Comparison of ENCODE assay signal across 9 cellular contexts in genomic region chr19:10544753-10545251, GRCh38. TPM values are rescaled to one million over a fixed set of nuclear protein-coding genes. Genes with fewer than 3 reads are reported as not detected.
DNase-seq lines count a peak whose midpoint lies in the region; ATAC-seq and TF ChIP-seq lines count a peak whose summit lies in the region.
"Had no signal": no experiment of that assay in that cellular context is flagged by ENCODE, and none has a peak within 500 bp of the region (broad histone marks: within the 10 kb centered on the region; RNA-seq: fewer than 3 reads in every experiment).

No MANE protein-coding gene starts in this region.

- no peak overlapping the region for H2AK5ac ChIP-seq in mesenchymal stem cell (ENCODE audit: low read length, severe bottlenecking)

- peaks cover 8% of the 10 kb centered on the region for H3K27me3 Mint-ChIP-seq in brain

- H4K91ac ChIP-seq in mesenchymal stem cell (ENCODE audit: low read length): no peak overlapping the region

- no peak overlapping the region for H2BK5ac ChIP-seq in mesenchymal stem cell (ENCODE audit: low read depth, low read length, poor library complexity, severe bottlenecking)

- H3K27me3 ChIP-seq in cardiac muscle cell (no peaks in the 10 kb centered on the region), mesenchymal stem cell (ENCODE audit: control insufficient read depth in 1 of 2, insufficient read depth in 1 of 2, low read length in 2 of 2) (peaks cover 0 to 8% of the 10 kb centered on the region in 2 experiments), upper lobe of right lung (no peaks in the 10 kb centered on the region)

- ATAC-seq in left cardiac atrium: no peak
- no peak for ATAC-seq in upper lobe of right lung
- no peak for ATAC-seq in GM18520 (IDR thresholded peaks at IDR 0.05; ENCODE audit: unreplicated experiment)

- H3K9me3 ChIP-seq in cardiac muscle cell (ENCODE audit: low read depth): no peaks in the 10 kb centered on the region
- no peaks in the 10 kb centered on the region for H3K9me3 ChIP-seq in mesenchymal stem cell (ENCODE audit: control insufficient read depth, low read length)
- no peaks in the 10 kb centered on the region for H3K9me3 ChIP-seq in upper lobe of right lung

- H3K4me1 Mint-ChIP-seq in brain: peaks cover 10% of the 10 kb centered on the region

- H2BK15ac ChIP-seq in mesenchymal stem cell (ENCODE audit: low read depth, poor library complexity, severe bottlenecking): no peak overlapping the region

- H2AFZ ChIP-seq in mesenchymal stem cell (ENCODE audit: low read depth, low read length): no peak overlapping the region

- H2BK12ac ChIP-seq in mesenchymal stem cell (ENCODE audit: low read length in 2 of 2): no peak overlapping the region

- no peak overlapping the region for H2BK120ac ChIP-seq in mesenchymal stem cell (ENCODE audit: low read depth, low read length)

- H3K9me3 Mint-ChIP-seq in brain: peaks cover 0 to 5% (median 0%) of the 10 kb centered on the region in 5 experiments

- TF ChIP-seq CTCF in cardiac muscle cell (IDR thresholded peaks at IDR 0.05; ENCODE audit: low read depth, low read length) (no peak), brain (conservative IDR thresholded peaks at IDR 0.05) (no peak), upper lobe of right lung (IDR thresholded peaks at IDR 0.05) (no peak)

- peak overlapping the region; percentile 90 for H3K9ac ChIP-seq in mesenchymal stem cell (ENCODE audit: low read length)

- H3K4me2 ChIP-seq in mesenchymal stem cell (ENCODE audit: low read length, poor library complexity, severe bottlenecking): peak overlapping the region; percentile 62

- peaks cover 21% of the 10 kb centered on the region for H3K79me1 ChIP-seq in mesenchymal stem cell (replicated peaks; ENCODE audit: low read length, poor library complexity, severe bottlenecking)

- H3K4me3 ChIP-seq in cardiac muscle cell (peak overlapping the region; percentile 90), mesenchymal stem cell (ENCODE audit: insufficient read depth in 1 of 2, low read depth in 1 of 2, low read length in 2 of 2) (peak overlapping the region in 1 of 2 experiments; percentile 89), upper lobe of right lung (peak overlapping the region; percentile 88)

- no peak overlapping the region for H3K18ac ChIP-seq in mesenchymal stem cell (ENCODE audit: low read depth in 1 of 2, low read length in 2 of 2)

- peak overlapping the region; percentile 52 to 95 (median 87) for H3K27ac Mint-ChIP-seq in brain

- H3K27ac ChIP-seq in cardiac muscle cell: no peak overlapping the region
- H3K27ac ChIP-seq in mesenchymal stem cell (ENCODE audit: low read length, poor library complexity, severe bottlenecking): no peak overlapping the region
- peak overlapping the region; percentile 91 for H3K27ac ChIP-seq in upper lobe of right lung

- WGBS in mesenchymal stem cell: 82% methylated on average over 20 of the region's 23 CpGs

- intact Hi-C loops in left cardiac atrium (cut with DNase I) (no loop called here), upper lobe of right lung (cut with DNase I) (no loop called here)

- H3K14ac ChIP-seq in mesenchymal stem cell (ENCODE audit: low read length in 2 of 2): no peak overlapping the region

- H3K36me3 Mint-ChIP-seq in brain: peaks cover 27% of the 10 kb centered on the region

- H3K4me1 ChIP-seq in cardiac muscle cell (ENCODE audit: low read depth) (peaks cover 4% of the 10 kb centered on the region), mesenchymal stem cell (ENCODE audit: control insufficient read depth, insufficient read depth, low read depth, low read length) (peaks cover 14% of the 10 kb centered on the region), upper lobe of right lung (peaks cover 15% of the 10 kb centered on the region)

- H3K36me3 ChIP-seq in cardiac muscle cell: peaks cover 16% of the 10 kb centered on the region
- H3K36me3 ChIP-seq in mesenchymal stem cell (ENCODE audit: control insufficient read depth in 1 of 2, insufficient read depth in 2 of 2, low read depth in 1 of 2, low read length in 2 of 2): peaks cover 16 to 21% of the 10 kb centered on the region in 2 experiments
- peaks cover 41% of the 10 kb centered on the region for H3K36me3 ChIP-seq in upper lobe of right lung

- H3K23ac ChIP-seq in mesenchymal stem cell (ENCODE audit: low read length in 2 of 2): no peak overlapping the region

- DNase-seq in cardiac muscle cell (ENCODE audit: low read depth in 1 of 2, low spot score in 1 of 2) (no peak), left cardiac atrium (no peak), mesenchymal stem cell (no peak), upper lobe of right lung (no peak), SKM-1 treated with dmso at 0.1 percent for 144 hours (lab: John Stamatoyannopoulos, UW; ENCODE audit: unreplicated experiment) (no peak), NOMO-1 treated with dmso at 0.1 percent for 144 hours (lab: John Stamatoyannopoulos, UW; ENCODE audit: unreplicated experiment) (no peak)

- no peak overlapping the region for H3K4ac ChIP-seq in mesenchymal stem cell (ENCODE audit: low read depth in 1 of 2, low read length in 2 of 2)

- H4K8ac ChIP-seq in mesenchymal stem cell (ENCODE audit: low read length): no peak overlapping the region

- H3K4me3 Mint-ChIP-seq in brain: peak overlapping the region; percentile 87 to 97 (median 93)

RNA-seq across cellular contexts. Expression of gene ATG4D, which starts 1.1 kb away (rescaled TPM):
- total RNA-seq in cardiac muscle cell (67.0 and 67.3 TPM in 2 replicates), left cardiac atrium (10 to 100 TPM; 41.6 to 50.2 TPM), upper lobe of right lung (21.0 TPM)
- polyA plus RNA-seq in cardiac muscle cell (69.0 and 74.0 TPM in 2 replicates), brain (ENCODE audit: insufficient read depth, low read depth, low replicate concordance) (55.7 TPM)
- 15.9 TPM for polyA plus RNA-seq in mesenchymal stem cell (2013, experiment 1 of 2)
- 16.0 TPM for polyA plus RNA-seq in mesenchymal stem cell (2013, experiment 2 of 2)

RNA-seq across cellular contexts. Expression of gene KRI1, which starts 21.0 kb away (rescaled TPM):
- total RNA-seq in cardiac muscle cell (15.3 and 28.3 TPM in 2 replicates), left cardiac atrium (10 to 100 TPM; 11.0 to 15.0 TPM), upper lobe of right lung (19.6 TPM)
- polyA plus RNA-seq in cardiac muscle cell (26.1 and 34.9 TPM in 2 replicates), brain (ENCODE audit: insufficient read depth, low read depth, low replicate concordance) (23.3 TPM)
- 12.8 TPM for polyA plus RNA-seq in mesenchymal stem cell (2013, experiment 1 of 2)
- 12.4 TPM for polyA plus RNA-seq in mesenchymal stem cell (2013, experiment 2 of 2)

RNA-seq across cellular contexts. Expression of gene CDKN2D, which starts 24.0 kb away (rescaled TPM):
- 11.1 and 15.3 TPM in 2 replicates for total RNA-seq in cardiac muscle cell
- polyA plus RNA-seq in cardiac muscle cell: 17.6 and 33.4 TPM in 2 replicates
- total RNA-seq in left cardiac atrium: 1 to 10 TPM; 6.6 TPM
- 91.5 TPM for polyA plus RNA-seq in brain (ENCODE audit: insufficient read depth, low read depth, low replicate concordance)
- polyA plus RNA-seq in mesenchymal stem cell (2013, experiment 1 of 2): 6.9 TPM
- polyA plus RNA-seq in mesenchymal stem cell (2013, experiment 2 of 2): 6.6 TPM
- total RNA-seq in upper lobe of right lung: 10.5 TPM

RNA-seq across cellular contexts. Expression of gene S1PR5, which starts 27.6 kb away (rescaled TPM):
- total RNA-seq in cardiac muscle cell (0.60 and 0.63 TPM in 2 replicates), left cardiac atrium (under 1 TPM; 0.21 to 0.29 TPM), upper lobe of right lung (2.1 TPM)
- polyA plus RNA-seq in cardiac muscle cell (0.75 TPM in 1 of 2 replicates, not detected in the other), brain (ENCODE audit: insufficient read depth, low read depth, low replicate concordance) (19.0 TPM)
- 5.2 TPM for polyA plus RNA-seq in mesenchymal stem cell (2013, experiment 1 of 2)
- 5.2 TPM for polyA plus RNA-seq in mesenchymal stem cell (2013, experiment 2 of 2)
- total RNA-seq: pulmonary artery endothelial cell had no signal

RNA-seq across cellular contexts. Expression of gene KEAP1, which starts 41.6 kb away (rescaled TPM):
- total RNA-seq in cardiac muscle cell (70.5 and 73.6 TPM in 2 replicates), left cardiac atrium (10 to 100 TPM; 53.5 to 55.1 TPM), upper lobe of right lung (69.1 TPM)
- polyA plus RNA-seq in cardiac muscle cell (85.5 and 92.5 TPM in 2 replicates), brain (ENCODE audit: insufficient read depth, low read depth, low replicate concordance) (71.4 TPM)
- 40.1 TPM for polyA plus RNA-seq in mesenchymal stem cell (2013, experiment 1 of 2)
- 37.6 TPM for polyA plus RNA-seq in mesenchymal stem cell (2013, experiment 2 of 2)
